12 cellular contexts compared by ENCODE assay signal in genomic region chr3:196604548-196604947, GRCh38. TPM values are rescaled to one million over a fixed set of nuclear protein-coding genes. Genes with fewer than 3 reads are reported as not detected.
A peak's percentile ranks its signal among the peaks of the same experiment; 100 is the strongest.
DNase-seq lines count a peak whose midpoint lies in the region; ATAC-seq and TF ChIP-seq lines count a peak whose summit lies in the region.
"Had no signal": no experiment of that assay in that cellular context is flagged by ENCODE, and none has a peak within 500 bp of the region (broad histone marks: within the 10 kb centered on the region; RNA-seq: fewer than 3 reads in every experiment).

No MANE protein-coding gene starts in this region.

- peaks cover 2% of the 10 kb centered on the region for H3K4me1 ChIP-seq in A673 (ENCODE audit: insufficient read depth, low read length, poor library complexity, severe bottlenecking)
- H3K4me1 ChIP-seq in foreskin keratinocyte, result no peaks in the 10 kb centered on the region
- H3K4me1 ChIP-seq in adrenal gland (replicated peaks in 1 of 2), result no peaks in the 10 kb centered on the region
- H3K4me1 ChIP-seq: BE2C had no signal

- no peak overlapping the region for H3K27ac Mint-ChIP-seq in nephron progenitor cell

- H3K27me3 ChIP-seq in A673 (replicated peaks; ENCODE audit: insufficient read depth, low read depth, low read length, poor library complexity) (no peaks in the 10 kb centered on the region), foreskin keratinocyte (peaks cover 2% of the 10 kb centered on the region), adrenal gland (no peaks in the 10 kb centered on the region)
- H3K27me3 ChIP-seq: BE2C had no signal

- BruUV-seq in A673 (replicated peaks; lab: Mats Ljungman, UMichigan), result no TSS peak

- no peak for TF ChIP-seq POLR2A in adrenal gland (IDR thresholded peaks at IDR 0.05)

- 67 to 77% (median 73%) methylated on average over 9 to 13 of the region's 13 CpGs for WGBS in adrenal gland, 4 donors

- H3K9me3 ChIP-seq in A673 (ENCODE audit: low read depth, low read length, poor library complexity, severe bottlenecking) (no peaks in the 10 kb centered on the region), adrenal gland (replicated peaks in 1 of 3) (peaks cover 0 to 4% (median 0%) of the 10 kb centered on the region in 3 donors)
- H3K9me3 ChIP-seq: BE2C had no signal

- H3K36me3 Mint-ChIP-seq in nephron progenitor cell (ENCODE audit: low read depth), result no peaks in the 10 kb centered on the region

- H3K4me3 ChIP-seq in A673 (ENCODE audit: low read depth, low read length, poor library complexity, severe bottlenecking) (no peak overlapping the region), adrenal gland (no peak overlapping the region)

- no peaks in the 10 kb centered on the region for H3K36me3 ChIP-seq in A673 (ENCODE audit: insufficient read depth, low read length, poor library complexity, severe bottlenecking)
- H3K36me3 ChIP-seq in adrenal gland (replicated peaks in 1 of 2), result no peaks in the 10 kb centered on the region
- H3K36me3 ChIP-seq: BE2C had no signal

- H3K4me3 Mint-ChIP-seq in nephron progenitor cell, result no peak overlapping the region

- CTCF ChIA-PET in A673 (lab: Charles Lee), result interaction anchor here (0.6 kb wide), 1 partner anchor 60 kb away, joined by 4 read pairs; no protein-coding TSS in a partner anchor

- intact Hi-C loops in A673 (cut with micrococcal nuclease; ENCODE audit: unreplicated experiment) (loop anchor here (10.0 kb wide), 3 partner anchors 340 to 580 kb away; partner anchors contain the start of gene NCBP2), adrenal gland (cut with DNase I) (loop anchor here in 1 of 2 donors (10.0 kb wide), 1 partner anchor 80 kb away; no protein-coding TSS in a partner anchor)

- TF ChIP-seq CTCF in A673 (conservative IDR thresholded peaks at IDR 0.05; ENCODE audit: low read depth, low read length) (no peak), nephron progenitor cell (IDR thresholded peaks at IDR 0.05) (no peak), foreskin keratinocyte (conservative IDR thresholded peaks at IDR 0.05) (no peak), adrenal gland (IDR thresholded peaks at IDR 0.05) (no peak)

- H3K27me3 Mint-ChIP-seq in nephron progenitor cell (ENCODE audit: low read depth, poor library complexity), result peaks cover 14% of the 10 kb centered on the region

- DNase-seq in A673 (ENCODE audit: low spot score) (peak; percentile 32), NAMALWA (ENCODE audit: low spot score) (peak; percentile 43), germinal center (ENCODE audit: low spot score) (peak; percentile 55), nephron progenitor cell (no peak), foreskin keratinocyte (no peak), adrenal gland (no peak)
- peak; percentile 22 to 29 for DNase-seq in activated CD8-positive, alpha-beta memory T cell treated with anti-CD3 and anti-CD28 coated beads for 1 hour (ENCODE audit: extremely low read depth in 1 of 2, low read depth in 1 of 2)
- DNase-seq: BE2C, KG1, midbrain had no signal

- H3K4me1 Mint-ChIP-seq in nephron progenitor cell, result peaks cover 2% of the 10 kb centered on the region

- H3K9me3 Mint-ChIP-seq in nephron progenitor cell, result no peaks in the 10 kb centered on the region

- POLR2A ChIA-PET in A673 (lab: Charles Lee; ENCODE audit: low non-redundant PET), result no interaction called here

- no peak for ATAC-seq in foreskin keratinocyte
- ATAC-seq in HG02852 (IDR thresholded peaks at IDR 0.05; ENCODE audit: unreplicated experiment), result no peak

- H3K27ac ChIP-seq in A673 (ENCODE audit: low read depth, low read length, poor library complexity, severe bottlenecking), result no peak overlapping the region
- H3K27ac ChIP-seq in foreskin keratinocyte, result no peak overlapping the region
- H3K27ac ChIP-seq in adrenal gland, result no peak overlapping the region

RNA-seq across cellular contexts. Expression of gene NRROS, which starts 34.9 kb away (rescaled TPM):
- 0.64 and 0.92 TPM in 2 replicates for total RNA-seq in A673 (2021)
- total RNA-seq in foreskin keratinocyte, result 0.03 and 0.11 TPM in 2 replicates
- 0.12 and 0.19 TPM in 2 replicates for polyA plus RNA-seq in foreskin keratinocyte
- 1 to 10 TPM; 1.2 to 9.9 (median 8.3) TPM for total RNA-seq in adrenal gland
- polyA plus RNA-seq in adrenal gland, result 1 to 10 TPM; 1.2 to 6.8 (median 2.4) TPM
- total RNA-seq: astrocyte had no signal

RNA-seq across cellular contexts. Expression of gene FBXO45, which starts 36.1 kb away (rescaled TPM):
- 20.9 and 23.0 TPM in 2 replicates for total RNA-seq in A673 (2021)
- total RNA-seq in foreskin keratinocyte, result 17.9 and 19.7 TPM in 2 replicates
- polyA plus RNA-seq in foreskin keratinocyte, result 7.1 and 8.9 TPM in 2 replicates
- 1 to 10 TPM; 3.2 to 7.9 (median 5.1) TPM for total RNA-seq in adrenal gland
- polyA plus RNA-seq in adrenal gland, result 1 to 10 TPM; 1.5 to 8.1 (median 1.8) TPM

RNA-seq across cellular contexts. Expression of gene WDR53, which starts 36.2 kb away (rescaled TPM):
- total RNA-seq in A673 (2021) (17.8 and 23.1 TPM in 2 replicates), foreskin keratinocyte (13.5 and 16.5 TPM in 2 replicates), adrenal gland (10 to 100 TPM in 3 of 8 donors, 1 to 10 TPM in 5; 1.8 to 14.3 (median 7.3) TPM)
- polyA plus RNA-seq in foreskin keratinocyte (12.3 and 17.4 TPM in 2 replicates), adrenal gland (10 to 100 TPM; 14.9 to 27.5 (median 16.5) TPM)

Comparison
In these comparisons a context has a peak if more than half of its experiments do, and no peak if none do; other contexts are left out.
1. DNase-seq: peak in A673 (single experiment), NAMALWA (single experiment), activated CD8-positive, alpha-beta memory T cell treated with anti-CD3 and anti-CD28 coated beads for 1 hour (2 of 2) and germinal center (single experiment); none in nephron progenitor cell (single experiment), foreskin keratinocyte (0 of 2) and adrenal gland (0 of 7).